In the genomic region with DNA sequence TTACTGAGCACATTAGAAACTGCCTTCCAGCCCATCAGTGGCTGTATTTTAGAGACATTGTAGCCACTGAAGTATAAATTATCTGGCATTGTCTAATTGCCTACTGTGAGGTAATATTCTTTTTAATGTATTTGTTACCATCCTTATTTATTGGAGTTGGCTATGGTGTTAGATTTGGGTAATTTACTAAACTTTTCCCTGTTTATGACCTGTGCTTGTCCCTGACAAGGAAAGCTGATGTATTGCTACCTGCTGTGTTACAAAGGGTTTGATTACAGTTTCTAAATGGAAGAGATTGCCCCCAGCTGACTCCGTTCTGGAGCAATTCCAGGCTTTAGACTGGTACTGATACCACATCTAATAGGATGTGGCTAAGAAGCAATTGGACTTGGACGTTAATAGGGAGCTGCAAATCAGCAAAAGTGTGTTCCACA, we compare ENCODE assay signal across 1 cellular context.
TF ChIP-seq lines count a peak whose summit lies in the region.

No MANE protein-coding gene starts in this region.

TF ChIP-seq in GM12878, 131 proteins besides CTCF, POLR2A, EP300 and RAD21:
- no peak for TF ChIP-seq ZNF217 (IDR thresholded peaks at IDR 0.05)
- TF ChIP-seq MTA2 (IDR thresholded peaks at IDR 0.05; ENCODE audit: low read depth) = no peak
- TF ChIP-seq ZNF207 (IDR thresholded peaks at IDR 0.05; ENCODE audit: borderline replicate concordance) = no peak
- TF ChIP-seq, protein P1, sequence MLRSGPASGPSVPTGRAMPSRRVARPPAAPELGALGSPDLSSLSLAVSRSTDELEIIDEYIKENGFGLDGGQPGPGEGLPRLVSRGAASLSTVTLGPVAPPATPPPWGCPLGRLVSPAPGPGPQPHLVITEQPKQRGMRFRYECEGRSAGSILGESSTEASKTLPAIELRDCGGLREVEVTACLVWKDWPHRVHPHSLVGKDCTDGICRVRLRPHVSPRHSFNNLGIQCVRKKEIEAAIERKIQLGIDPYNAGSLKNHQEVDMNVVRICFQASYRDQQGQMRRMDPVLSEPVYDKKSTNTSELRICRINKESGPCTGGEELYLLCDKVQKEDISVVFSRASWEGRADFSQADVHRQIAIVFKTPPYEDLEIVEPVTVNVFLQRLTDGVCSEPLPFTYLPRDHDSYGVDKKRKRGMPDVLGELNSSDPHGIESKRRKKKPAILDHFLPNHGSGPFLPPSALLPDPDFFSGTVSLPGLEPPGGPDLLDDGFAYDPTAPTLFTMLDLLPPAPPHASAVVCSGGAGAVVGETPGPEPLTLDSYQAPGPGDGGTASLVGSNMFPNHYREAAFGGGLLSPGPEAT (IDR thresholded peaks at IDR 0.05; ENCODE audit: low read depth) = no peak
- TF ChIP-seq, protein P2, sequence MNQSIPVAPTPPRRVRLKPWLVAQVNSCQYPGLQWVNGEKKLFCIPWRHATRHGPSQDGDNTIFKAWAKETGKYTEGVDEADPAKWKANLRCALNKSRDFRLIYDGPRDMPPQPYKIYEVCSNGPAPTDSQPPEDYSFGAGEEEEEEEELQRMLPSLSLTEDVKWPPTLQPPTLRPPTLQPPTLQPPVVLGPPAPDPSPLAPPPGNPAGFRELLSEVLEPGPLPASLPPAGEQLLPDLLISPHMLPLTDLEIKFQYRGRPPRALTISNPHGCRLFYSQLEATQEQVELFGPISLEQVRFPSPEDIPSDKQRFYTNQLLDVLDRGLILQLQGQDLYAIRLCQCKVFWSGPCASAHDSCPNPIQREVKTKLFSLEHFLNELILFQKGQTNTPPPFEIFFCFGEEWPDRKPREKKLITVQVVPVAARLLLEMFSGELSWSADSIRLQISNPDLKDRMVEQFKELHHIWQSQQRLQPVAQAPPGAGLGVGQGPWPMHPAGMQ (IDR thresholded peaks at IDR 0.05; ENCODE audit: borderline replicate concordance) = no peak
- TF ChIP-seq ZNF274 (IDR thresholded peaks at IDR 0.05; ENCODE audit: insufficient read depth, insufficient read length) = no peak
- TF ChIP-seq, protein P3, sequence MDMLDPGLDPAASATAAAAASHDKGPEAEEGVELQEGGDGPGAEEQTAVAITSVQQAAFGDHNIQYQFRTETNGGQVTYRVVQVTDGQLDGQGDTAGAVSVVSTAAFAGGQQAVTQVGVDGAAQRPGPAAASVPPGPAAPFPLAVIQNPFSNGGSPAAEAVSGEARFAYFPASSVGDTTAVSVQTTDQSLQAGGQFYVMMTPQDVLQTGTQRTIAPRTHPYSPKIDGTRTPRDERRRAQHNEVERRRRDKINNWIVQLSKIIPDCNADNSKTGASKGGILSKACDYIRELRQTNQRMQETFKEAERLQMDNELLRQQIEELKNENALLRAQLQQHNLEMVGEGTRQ (IDR thresholded peaks at IDR 0.05; ENCODE audit: borderline replicate concordance, low read depth, low read length) = no peak
- no peak for TF ChIP-seq BACH1 (IDR thresholded peaks at IDR 0.05; ENCODE audit: borderline replicate concordance)
- TF ChIP-seq TCF3 (IDR thresholded peaks at IDR 0.05; ENCODE audit: borderline replicate concordance, insufficient read depth, low read depth, low read length) = no peak
- TF ChIP-seq STAT3 (IDR thresholded peaks at IDR 0.05; ENCODE audit: low read depth, low read length) = no peak
- TF ChIP-seq, protein P4, sequence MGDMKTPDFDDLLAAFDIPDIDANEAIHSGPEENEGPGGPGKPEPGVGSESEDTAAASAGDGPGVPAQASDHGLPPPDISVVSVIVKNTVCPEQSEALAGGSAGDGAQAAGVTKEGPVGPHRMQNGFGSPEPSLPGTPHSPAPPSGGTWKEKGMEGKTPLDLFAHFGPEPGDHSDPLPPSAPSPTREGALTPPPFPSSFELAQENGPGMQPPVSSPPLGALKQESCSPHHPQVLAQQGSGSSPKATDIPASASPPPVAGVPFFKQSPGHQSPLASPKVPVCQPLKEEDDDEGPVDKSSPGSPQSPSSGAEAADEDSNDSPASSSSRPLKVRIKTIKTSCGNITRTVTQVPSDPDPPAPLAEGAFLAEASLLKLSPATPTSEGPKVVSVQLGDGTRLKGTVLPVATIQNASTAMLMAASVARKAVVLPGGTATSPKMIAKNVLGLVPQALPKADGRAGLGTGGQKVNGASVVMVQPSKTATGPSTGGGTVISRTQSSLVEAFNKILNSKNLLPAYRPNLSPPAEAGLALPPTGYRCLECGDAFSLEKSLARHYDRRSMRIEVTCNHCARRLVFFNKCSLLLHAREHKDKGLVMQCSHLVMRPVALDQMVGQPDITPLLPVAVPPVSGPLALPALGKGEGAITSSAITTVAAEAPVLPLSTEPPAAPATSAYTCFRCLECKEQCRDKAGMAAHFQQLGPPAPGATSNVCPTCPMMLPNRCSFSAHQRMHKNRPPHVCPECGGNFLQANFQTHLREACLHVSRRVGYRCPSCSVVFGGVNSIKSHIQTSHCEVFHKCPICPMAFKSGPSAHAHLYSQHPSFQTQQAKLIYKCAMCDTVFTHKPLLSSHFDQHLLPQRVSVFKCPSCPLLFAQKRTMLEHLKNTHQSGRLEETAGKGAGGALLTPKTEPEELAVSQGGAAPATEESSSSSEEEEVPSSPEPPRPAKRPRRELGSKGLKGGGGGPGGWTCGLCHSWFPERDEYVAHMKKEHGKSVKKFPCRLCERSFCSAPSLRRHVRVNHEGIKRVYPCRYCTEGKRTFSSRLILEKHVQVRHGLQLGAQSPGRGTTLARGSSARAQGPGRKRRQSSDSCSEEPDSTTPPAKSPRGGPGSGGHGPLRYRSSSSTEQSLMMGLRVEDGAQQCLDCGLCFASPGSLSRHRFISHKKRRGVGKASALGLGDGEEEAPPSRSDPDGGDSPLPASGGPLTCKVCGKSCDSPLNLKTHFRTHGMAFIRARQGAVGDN (IDR thresholded peaks at IDR 0.05) = no peak
- TF ChIP-seq, protein P5, sequence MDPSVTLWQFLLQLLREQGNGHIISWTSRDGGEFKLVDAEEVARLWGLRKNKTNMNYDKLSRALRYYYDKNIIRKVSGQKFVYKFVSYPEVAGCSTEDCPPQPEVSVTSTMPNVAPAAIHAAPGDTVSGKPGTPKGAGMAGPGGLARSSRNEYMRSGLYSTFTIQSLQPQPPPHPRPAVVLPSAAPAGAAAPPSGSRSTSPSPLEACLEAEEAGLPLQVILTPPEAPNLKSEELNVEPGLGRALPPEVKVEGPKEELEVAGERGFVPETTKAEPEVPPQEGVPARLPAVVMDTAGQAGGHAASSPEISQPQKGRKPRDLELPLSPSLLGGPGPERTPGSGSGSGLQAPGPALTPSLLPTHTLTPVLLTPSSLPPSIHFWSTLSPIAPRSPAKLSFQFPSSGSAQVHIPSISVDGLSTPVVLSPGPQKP (IDR thresholded peaks at IDR 0.05; ENCODE audit: low read depth, low read length) = no peak
- no peak for TF ChIP-seq JUNB (IDR thresholded peaks at IDR 0.05)
- TF ChIP-seq, protein P6, sequence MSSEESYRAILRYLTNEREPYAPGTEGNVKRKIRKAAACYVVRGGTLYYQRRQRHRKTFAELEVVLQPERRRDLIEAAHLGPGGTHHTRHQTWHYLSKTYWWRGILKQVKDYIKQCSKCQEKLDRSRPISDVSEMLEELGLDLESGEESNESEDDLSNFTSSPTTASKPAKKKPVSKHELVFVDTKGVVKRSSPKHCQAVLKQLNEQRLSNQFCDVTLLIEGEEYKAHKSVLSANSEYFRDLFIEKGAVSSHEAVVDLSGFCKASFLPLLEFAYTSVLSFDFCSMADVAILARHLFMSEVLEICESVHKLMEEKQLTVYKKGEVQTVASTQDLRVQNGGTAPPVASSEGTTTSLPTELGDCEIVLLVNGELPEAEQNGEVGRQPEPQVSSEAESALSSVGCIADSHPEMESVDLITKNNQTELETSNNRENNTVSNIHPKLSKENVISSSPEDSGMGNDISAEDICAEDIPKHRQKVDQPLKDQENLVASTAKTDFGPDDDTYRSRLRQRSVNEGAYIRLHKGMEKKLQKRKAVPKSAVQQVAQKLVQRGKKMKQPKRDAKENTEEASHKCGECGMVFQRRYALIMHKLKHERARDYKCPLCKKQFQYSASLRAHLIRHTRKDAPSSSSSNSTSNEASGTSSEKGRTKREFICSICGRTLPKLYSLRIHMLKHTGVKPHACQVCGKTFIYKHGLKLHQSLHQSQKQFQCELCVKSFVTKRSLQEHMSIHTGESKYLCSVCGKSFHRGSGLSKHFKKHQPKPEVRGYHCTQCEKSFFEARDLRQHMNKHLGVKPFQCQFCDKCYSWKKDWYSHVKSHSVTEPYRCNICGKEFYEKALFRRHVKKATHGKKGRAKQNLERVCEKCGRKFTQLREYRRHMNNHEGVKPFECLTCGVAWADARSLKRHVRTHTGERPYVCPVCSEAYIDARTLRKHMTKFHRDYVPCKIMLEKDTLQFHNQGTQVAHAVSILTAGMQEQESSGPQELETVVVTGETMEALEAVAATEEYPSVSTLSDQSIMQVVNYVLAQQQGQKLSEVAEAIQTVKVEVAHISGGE (CRISPR knock-in tag; IDR thresholded peaks at IDR 0.05) = no peak
- TF ChIP-seq, protein P7, sequence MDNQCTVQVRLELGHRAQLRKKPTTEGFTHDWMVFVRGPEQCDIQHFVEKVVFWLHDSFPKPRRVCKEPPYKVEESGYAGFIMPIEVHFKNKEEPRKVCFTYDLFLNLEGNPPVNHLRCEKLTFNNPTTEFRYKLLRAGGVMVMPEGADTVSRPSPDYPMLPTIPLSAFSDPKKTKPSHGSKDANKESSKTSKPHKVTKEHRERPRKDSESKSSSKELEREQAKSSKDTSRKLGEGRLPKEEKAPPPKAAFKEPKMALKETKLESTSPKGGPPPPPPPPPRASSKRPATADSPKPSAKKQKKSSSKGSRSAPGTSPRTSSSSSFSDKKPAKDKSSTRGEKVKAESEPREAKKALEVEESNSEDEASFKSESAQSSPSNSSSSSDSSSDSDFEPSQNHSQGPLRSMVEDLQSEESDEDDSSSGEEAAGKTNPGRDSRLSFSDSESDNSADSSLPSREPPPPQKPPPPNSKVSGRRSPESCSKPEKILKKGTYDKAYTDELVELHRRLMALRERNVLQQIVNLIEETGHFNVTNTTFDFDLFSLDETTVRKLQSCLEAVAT (IDR thresholded peaks at IDR 0.05) = no peak
